ENCODE assay signal across 8 cellular contexts in the genomic region with DNA sequence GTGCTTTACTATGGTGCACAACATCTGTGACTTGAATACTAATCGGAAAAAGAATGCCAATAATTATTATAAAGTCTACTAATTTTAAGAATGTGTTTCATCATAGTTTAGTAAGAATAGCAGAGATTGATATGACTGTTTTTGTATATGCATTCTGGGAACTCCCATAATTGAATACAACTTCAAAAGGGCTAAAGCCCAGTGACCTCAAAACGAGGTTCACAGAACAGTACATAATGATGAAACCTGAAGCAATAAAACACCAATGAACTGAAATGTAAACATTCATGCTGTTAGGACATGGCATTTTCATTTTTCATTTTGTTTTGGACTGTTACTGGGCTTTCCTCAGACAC. TPM values are rescaled to one million over a fixed set of nuclear protein-coding genes. Genes with fewer than 3 reads are reported as not detected.
DNase-seq lines count a peak whose midpoint lies in the region; ATAC-seq and TF ChIP-seq lines count a peak whose summit lies in the region.

No MANE protein-coding gene starts in this region.

- CTCF ChIA-PET in activated CD8-positive, alpha-beta T cell treated with anti-CD3 and anti-CD28 coated beads for 36 hours (lab: Charles Lee), result interaction anchor here (0.9 to 1.9 kb wide), 3 partner anchors 32 to 251 kb away, joined by 3 to 10 read pairs (median 4); no protein-coding TSS in a partner anchor

- peak; percentile 30 for ATAC-seq in HG02870 (IDR thresholded peaks at IDR 0.05; ENCODE audit: unreplicated experiment)
- peak; percentile 22 for ATAC-seq in activated CD8-positive, alpha-beta T cell treated with anti-CD3 and anti-CD28 coated beads for 36 hours
- ATAC-seq in stimulated activated naive CD8-positive, alpha-beta T cell treated with anti-CD3 and anti-CD28 coated beads, Interleukin-15, amount 100 ng/mL, for 72 hours, result peak; percentile 71
- no peak for ATAC-seq in HG03097 (IDR thresholded peaks at IDR 0.05; ENCODE audit: low FRiP score, unreplicated experiment)

- DNase-seq in activated CD8-positive, alpha-beta T cell treated with anti-CD3 and anti-CD28 coated beads for 36 hours, result no peak
- DNase-seq in iPS DF 6.9 (ENCODE audit: low read depth, low spot score) (no peak), SIG-M5 treated with dmso at 0.1 percent for 504 hours (lab: John Stamatoyannopoulos, UW; ENCODE audit: unreplicated experiment) (no peak), NCI-H446 (lab: John Stamatoyannopoulos, UW) (no peak)
- DNase-seq in stimulated activated naive CD8-positive, alpha-beta T cell treated with anti-CD3 and anti-CD28 coated beads, Interleukin-15, amount 100 ng/mL, for 72 hours, result peak in 1 of 2 donors; percentile 55

- TF ChIP-seq CTCF in activated CD8-positive, alpha-beta T cell treated with anti-CD3 and anti-CD28 coated beads for 36 hours (IDR thresholded peaks at IDR 0.05), result no peak

- no peaks in the 10 kb centered on the region for H3K27me3 ChIP-seq in iPS DF 6.9 (ENCODE audit: control insufficient read depth, insufficient read depth, low read length)

- H3K27me3 Mint-ChIP-seq in activated CD8-positive, alpha-beta T cell treated with anti-CD3 and anti-CD28 coated beads for 36 hours, result no peaks in the 10 kb centered on the region
- no peaks in the 10 kb centered on the region for H3K27me3 Mint-ChIP-seq in stimulated activated naive CD8-positive, alpha-beta T cell treated with anti-CD3 and anti-CD28 coated beads, Interleukin-15, amount 100 ng/mL, for 72 hours

- intact Hi-C loops in activated CD8-positive, alpha-beta T cell treated with anti-CD3 and anti-CD28 coated beads for 36 hours (cut with micrococcal nuclease), result no loop called here

- H3K9me3 Mint-ChIP-seq in activated CD8-positive, alpha-beta T cell treated with anti-CD3 and anti-CD28 coated beads for 36 hours, result no peaks in the 10 kb centered on the region
- no peaks in the 10 kb centered on the region for H3K9me3 Mint-ChIP-seq in stimulated activated naive CD8-positive, alpha-beta T cell treated with anti-CD3 and anti-CD28 coated beads, Interleukin-15, amount 100 ng/mL, for 72 hours

- peaks cover 2% of the 10 kb centered on the region; the same call in 1 of the 2 replicates for H3K36me3 ChIP-seq in iPS DF 6.9 (ENCODE audit: control insufficient read depth, insufficient read depth, low read length)

- H3K27ac Mint-ChIP-seq in activated CD8-positive, alpha-beta T cell treated with anti-CD3 and anti-CD28 coated beads for 36 hours, result peak overlapping the region; percentile 97
- H3K27ac Mint-ChIP-seq in stimulated activated naive CD8-positive, alpha-beta T cell treated with anti-CD3 and anti-CD28 coated beads, Interleukin-15, amount 100 ng/mL, for 72 hours, result peak overlapping the region; percentile 100

- POLR2A ChIA-PET in activated CD8-positive, alpha-beta T cell treated with anti-CD3 and anti-CD28 coated beads for 36 hours (lab: Charles Lee), result interaction anchor here (0.9 to 1.9 kb wide), 3 partner anchors 33 to 251 kb away, joined by 3 to 4 read pairs (median 3); no protein-coding TSS in a partner anchor

- peak overlapping the region; percentile 98 for H3K4me3 Mint-ChIP-seq in activated CD8-positive, alpha-beta T cell treated with anti-CD3 and anti-CD28 coated beads for 36 hours
- H3K4me3 Mint-ChIP-seq in stimulated activated naive CD8-positive, alpha-beta T cell treated with anti-CD3 and anti-CD28 coated beads, Interleukin-15, amount 100 ng/mL, for 72 hours, result peak overlapping the region; percentile 91 to 97

- H3K27ac ChIP-seq in iPS DF 6.9 (ENCODE audit: low read length), result no peak overlapping the region

- no peaks in the 10 kb centered on the region for H3K9me3 ChIP-seq in iPS DF 6.9 (ENCODE audit: control insufficient read depth, insufficient read depth, low read length)

- H3K4me3 ChIP-seq in GM08714 (ENCODE audit: low read length) (peak overlapping the region; percentile 78), iPS DF 6.9 (ENCODE audit: low read length) (peak overlapping the region; percentile 75; the same call in 1 of the 2 replicates)

- no peaks in the 10 kb centered on the region for H3K4me1 ChIP-seq in iPS DF 6.9 (ENCODE audit: control insufficient read depth, insufficient read depth, low read length)

- WGBS in iPS DF 6.9 (ENCODE audit: insufficient coverage, insufficient read length), result no CpG with 5 or more reads among the region's 2 CpGs

- peaks cover 3% of the 10 kb centered on the region for H3K36me3 Mint-ChIP-seq in activated CD8-positive, alpha-beta T cell treated with anti-CD3 and anti-CD28 coated beads for 36 hours (ENCODE audit: low read depth)

- H3K4me1 Mint-ChIP-seq in activated CD8-positive, alpha-beta T cell treated with anti-CD3 and anti-CD28 coated beads for 36 hours (ENCODE audit: low read depth), result peaks cover 15% of the 10 kb centered on the region
- peaks cover 20% of the 10 kb centered on the region for H3K4me1 Mint-ChIP-seq in stimulated activated naive CD8-positive, alpha-beta T cell treated with anti-CD3 and anti-CD28 coated beads, Interleukin-15, amount 100 ng/mL, for 72 hours

RNA-seq across cellular contexts. Expression of a gene that starts 0.7 kb away (rescaled TPM):
- total RNA-seq in activated CD8-positive, alpha-beta T cell treated with anti-CD3 and anti-CD28 coated beads for 36 hours, result 1 to 10 TPM; 6.1 to 6.3 TPM
